Comparison of ENCODE assay signal across 8 cellular contexts in genomic region chr17:66466933-66467367, GRCh38.
A peak's percentile ranks its signal among the peaks of the same experiment; 100 is the strongest.
DNase-seq lines count a peak whose midpoint lies in the region; ATAC-seq and TF ChIP-seq lines count a peak whose summit lies in the region.

No MANE protein-coding gene starts in this region.

- TF ChIP-seq POLR2A in body of pancreas (IDR thresholded peaks at IDR 0.05): no peak
- no peak for TF ChIP-seq POLR2A in gastrocnemius medialis (IDR thresholded peaks at IDR 0.05)

- no peak overlapping the region for H2AFZ ChIP-seq in OCI-LY3 (ENCODE audit: low read depth, low read length)

- H3K27me3 ChIP-seq in OCI-LY3 (ENCODE audit: low read depth, low read length) (peaks cover 9% of the 10 kb centered on the region), body of pancreas (no peaks in the 10 kb centered on the region), muscle layer of duodenum (ENCODE audit: low read depth, low read length) (no peaks in the 10 kb centered on the region), gastrocnemius medialis (no peaks in the 10 kb centered on the region)

- in situ Hi-C loops in GM13976 (cut with MboI; ENCODE audit: low sequenced_read_pairs, unreplicated experiment): no loop called here
- in situ Hi-C loops in gastrocnemius medialis (cut with MboI; ENCODE audit: low sequenced_read_pairs in 4 of 4): no loop called here

- H4K20me1 ChIP-seq in OCI-LY3 (ENCODE audit: insufficient read depth, low read length): no peaks in the 10 kb centered on the region

- no peak for TF ChIP-seq CTCF in GM13976 (IDR thresholded peaks at IDR 0.05; ENCODE audit: borderline replicate concordance, control extremely low read depth, extremely low read depth, insufficient read depth, missing control alignments)
- no peak for TF ChIP-seq CTCF in OCI-LY3 (IDR thresholded peaks at IDR 0.05; ENCODE audit: low read depth, low read length)
- TF ChIP-seq CTCF in body of pancreas (IDR thresholded peaks at IDR 0.05): no peak
- no peak for TF ChIP-seq CTCF in gastrocnemius medialis (IDR thresholded peaks at IDR 0.05 in 4 of 5, conservative IDR thresholded peaks at IDR 0.05 in 1 of 5)

- H3K9me3 ChIP-seq in OCI-LY3 (ENCODE audit: insufficient read depth, low read length) (no peaks in the 10 kb centered on the region), body of pancreas (no peaks in the 10 kb centered on the region), muscle layer of duodenum (ENCODE audit: control insufficient read depth in 1 of 2, low read length in 2 of 2) (no peaks in the 10 kb centered on the region), gastrocnemius medialis (no peaks in the 10 kb centered on the region)

- ATAC-seq in body of pancreas (peak; percentile 73), gastrocnemius medialis (no peak), HG03025 (IDR thresholded peaks at IDR 0.05; ENCODE audit: low FRiP score, unreplicated experiment) (no peak)

- no peak overlapping the region for H3K9ac ChIP-seq in OCI-LY3 (ENCODE audit: low read length)

- H3K4me2 ChIP-seq in OCI-LY3 (ENCODE audit: low read length): peak overlapping the region; percentile 29

- H3K4me3 ChIP-seq in OCI-LY3 (ENCODE audit: low read length) (no peak overlapping the region), body of pancreas (no peak overlapping the region), muscle layer of duodenum (ENCODE audit: low read depth in 1 of 2, low read length in 2 of 2) (no peak overlapping the region), gastrocnemius medialis (no peak overlapping the region)

- H3K4me1 ChIP-seq in OCI-LY3 (ENCODE audit: low read length): peaks cover 41% of the 10 kb centered on the region
- peaks cover 31% of the 10 kb centered on the region for H3K4me1 ChIP-seq in body of pancreas
- H3K4me1 ChIP-seq in muscle layer of duodenum (ENCODE audit: control insufficient read depth in 1 of 2, insufficient read depth in 2 of 2, low read length in 2 of 2): peaks cover 29 to 34% of the 10 kb centered on the region in 2 donors
- peaks cover 7 to 21% of the 10 kb centered on the region in 2 donors for H3K4me1 ChIP-seq in gastrocnemius medialis

- no peaks in the 10 kb centered on the region for H3K36me3 ChIP-seq in OCI-LY3 (replicated peaks; ENCODE audit: low read depth, low read length)
- no peaks in the 10 kb centered on the region for H3K36me3 ChIP-seq in body of pancreas (replicated peaks in 1 of 2; ENCODE audit: insufficient read depth in 1 of 2, low read depth in 2 of 2)
- no peaks in the 10 kb centered on the region for H3K36me3 ChIP-seq in muscle layer of duodenum (ENCODE audit: control insufficient read depth in 1 of 2, insufficient read depth in 2 of 2, low read length in 2 of 2)
- H3K36me3 ChIP-seq in gastrocnemius medialis: no peaks in the 10 kb centered on the region

- DNase-seq in GM13976 (ENCODE audit: low spot score) (peak; percentile 31), body of pancreas (peak in 1 of 4 donors; percentile 39), gastrocnemius medialis (no peak), NCI-H146 (lab: John Stamatoyannopoulos, UW) (no peak), NCI-H2227 treated with DMSO at 0.1 percent for 48 hours (lab: John Stamatoyannopoulos, UW) (no peak)

- no peaks in the 10 kb centered on the region for H3K79me2 ChIP-seq in OCI-LY3 (ENCODE audit: low read length)

- 66 to 73% methylated on average over 6 of the region's 6 CpGs for WGBS in body of pancreas, 2 donors

- H3K27ac ChIP-seq in OCI-LY3 (ENCODE audit: low read length) (no peak overlapping the region), body of pancreas (no peak overlapping the region), muscle layer of duodenum (ENCODE audit: low read length) (peak overlapping the region; percentile 48), gastrocnemius medialis (no peak overlapping the region)

- intact Hi-C loops in body of pancreas (cut with DNase I) (no loop called here), gastrocnemius medialis (cut with DNase I; ENCODE audit: low total_unique reads) (no loop called here)
